ENCODE assay signal across 1 cellular context in genomic region chr7:135204271-135204872, GRCh38.
TF ChIP-seq lines count a peak whose summit lies in the region.

No MANE protein-coding gene starts in this region.

TF ChIP-seq in endothelial cell of umbilical vein, 7 proteins besides CTCF, POLR2A, EP300 and RAD21:
- TF ChIP-seq MYC (IDR thresholded peaks at IDR 0.05; ENCODE audit: low read depth, low read length) (no peak), JUN (IDR thresholded peaks at IDR 0.05; ENCODE audit: borderline replicate concordance, insufficient read depth, insufficient read length, low read depth) (no peak), POLR2AphosphoS5 (IDR thresholded peaks at IDR 0.05; ENCODE audit: insufficient read depth, low read depth, low read length) (no peak), EZH2 (IDR thresholded peaks at IDR 0.05; ENCODE audit: borderline replicate concordance, low read depth, low read length, severe bottlenecking) (no peak), FOS (IDR thresholded peaks at IDR 0.05; ENCODE audit: borderline replicate concordance, insufficient read depth, low read length) (no peak)
TF ChIP-seq in endothelial cell of umbilical vein: peak in this region for 0.
